ENCODE assay signal across 8 cellular contexts in the genomic region with DNA sequence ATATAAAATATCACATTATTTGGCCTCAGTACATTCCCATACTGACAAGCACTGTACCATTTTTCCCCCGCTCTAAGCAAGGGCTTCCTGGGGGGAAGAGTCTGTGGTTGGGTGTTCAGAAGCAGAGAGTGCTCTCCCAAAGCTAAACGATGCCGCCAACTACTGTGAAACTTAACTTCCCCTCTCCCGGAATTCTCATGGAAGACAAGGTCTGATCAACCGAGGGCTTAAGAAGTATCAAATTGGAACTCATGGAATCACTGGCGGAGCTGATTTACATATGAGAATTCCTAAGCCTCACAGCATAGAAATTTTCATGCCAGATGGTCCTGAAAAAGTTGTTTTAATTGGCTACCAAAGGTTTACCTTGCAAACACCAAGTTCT. TPM values are rescaled to one million over a fixed set of nuclear protein-coding genes. Genes with fewer than 3 reads are reported as not detected.
DNase-seq lines count a peak whose midpoint lies in the region; ATAC-seq and TF ChIP-seq lines count a peak whose summit lies in the region.

No MANE protein-coding gene starts in this region.

- no peak overlapping the region for H2AK5ac ChIP-seq in trophoblast cell (ENCODE audit: low read length)

- peak; percentile 51 for DNase-seq in NCI-H2171 treated with DMSO at 0.1 percent for 48 hours (lab: John Stamatoyannopoulos, UW)
- no peak for DNase-seq in NCI-H2171 (lab: John Stamatoyannopoulos, UW)
- DNase-seq in trophoblast cell = no peak
- DNase-seq in GDM1 (lab: John Stamatoyannopoulos, UW) = no peak

- H2BK12ac ChIP-seq in trophoblast cell (ENCODE audit: low read length) = no peak overlapping the region

- no peak overlapping the region for H3K4ac ChIP-seq in trophoblast cell (ENCODE audit: low read depth, low read length)

- no peak for TF ChIP-seq EP300 in gastroesophageal sphincter (IDR thresholded peaks at IDR 0.05)

- WGBS in gastroesophageal sphincter (ENCODE audit: low coverage in 1 of 2), 2 donors = 18 to 23% methylated on average over 5 to 6 of the region's 6 CpGs
- no CpG with 5 or more reads among the region's 6 CpGs for WGBS in trophoblast cell (ENCODE audit: extremely low coverage, insufficient coverage, insufficient read length)

- no peaks in the 10 kb centered on the region for H3K27me3 ChIP-seq in gastroesophageal sphincter
- H3K27me3 ChIP-seq in trophoblast cell (ENCODE audit: insufficient read depth, low read length) = no peaks in the 10 kb centered on the region

- peak overlapping the region; percentile 64 to 94 (median 94) for H3K27ac ChIP-seq in gastroesophageal sphincter
- no peak overlapping the region for H3K27ac ChIP-seq in trophoblast cell (ENCODE audit: low read depth, low read length)

- peak overlapping the region; percentile 63 for H4K12ac ChIP-seq in trophoblast cell (ENCODE audit: low read depth, low read length)

- H3K18ac ChIP-seq in trophoblast cell (ENCODE audit: low read length) = no peak overlapping the region

- H3K36me3 ChIP-seq in gastroesophageal sphincter = peaks cover 0 to 3% of the 10 kb centered on the region in 2 donors
- no peaks in the 10 kb centered on the region for H3K36me3 ChIP-seq in trophoblast cell (ENCODE audit: control insufficient read depth in 1 of 2, insufficient read depth in 2 of 2, low read length in 2 of 2)

- H4K91ac ChIP-seq in trophoblast cell (ENCODE audit: low read depth, low read length) = peak overlapping the region; percentile 19

- ATAC-seq in HG03097 (IDR thresholded peaks at IDR 0.05; ENCODE audit: low FRiP score, unreplicated experiment) (peak; percentile 17), gastroesophageal sphincter (peak; percentile 12), GM21529 (IDR thresholded peaks at IDR 0.05; ENCODE audit: unreplicated experiment) (no peak)

- H3K4me1 ChIP-seq in gastroesophageal sphincter (peaks cover 0 to 38% (median 0%) of the 10 kb centered on the region in 3 donors), trophoblast cell (ENCODE audit: control insufficient read depth in 1 of 2, insufficient read depth in 2 of 2, low read length in 2 of 2) (no peaks in the 10 kb centered on the region)

- H3K79me1 ChIP-seq in trophoblast cell (ENCODE audit: low read length) = peaks cover 6% of the 10 kb centered on the region

- no peak for TF ChIP-seq POLR2A in gastroesophageal sphincter (IDR thresholded peaks at IDR 0.05)

- H2BK120ac ChIP-seq in trophoblast cell (ENCODE audit: insufficient read depth, low read length, poor library complexity) = peak overlapping the region; percentile 14

- H3K23ac ChIP-seq in trophoblast cell (ENCODE audit: low read length) = no peak overlapping the region

- H3K9me3 ChIP-seq in gastroesophageal sphincter (no peaks in the 10 kb centered on the region), trophoblast cell (ENCODE audit: insufficient read depth, low read depth, low read length) (peaks cover 6% of the 10 kb centered on the region)

- no peak overlapping the region for H3K14ac ChIP-seq in trophoblast cell (ENCODE audit: low read length)

- TF ChIP-seq CTCF in WI38 (IDR thresholded peaks at IDR 0.05; ENCODE audit: low read depth, low read length) = no peak
- TF ChIP-seq CTCF in gastroesophageal sphincter (IDR thresholded peaks at IDR 0.05) = no peak

- peak overlapping the region; percentile 62 for H4K8ac ChIP-seq in trophoblast cell (ENCODE audit: low read depth, low read length)

- peak overlapping the region; percentile 95 for H2AFZ ChIP-seq in trophoblast cell (ENCODE audit: insufficient read depth, low read length, poor library complexity)

- H3K9ac ChIP-seq in trophoblast cell (ENCODE audit: low read length) = no peak overlapping the region

- H3K79me2 ChIP-seq in trophoblast cell (ENCODE audit: control insufficient read depth, insufficient read depth, low read length, poor library complexity) = peaks cover 8% of the 10 kb centered on the region

- H3K4me2 ChIP-seq in trophoblast cell (ENCODE audit: low read length) = peak overlapping the region; percentile 95

- H3K4me3 ChIP-seq in WI38 (ENCODE audit: low read depth, low read length) (peak overlapping the region; percentile 89), gastroesophageal sphincter (peak overlapping the region; percentile 59 to 78), trophoblast cell (ENCODE audit: low read depth, low read length) (peak overlapping the region; percentile 55)

- no peak overlapping the region for H2BK5ac ChIP-seq in trophoblast cell (ENCODE audit: low read depth, low read length, poor library complexity)

RNA-seq across cellular contexts. Expression of a gene that starts 0.4 kb away (rescaled TPM):
- total RNA-seq in gastroesophageal sphincter = 100 to 1,000 TPM; 106 to 140 (median 118) TPM
- polyA plus RNA-seq in trophoblast cell (2013) = 74.4 and 74.5 TPM in 2 replicates

RNA-seq across cellular contexts. Expression of a gene that starts 54.4 kb away (rescaled TPM):
- not detected for total RNA-seq in gastroesophageal sphincter
- not detected in 2 replicates for polyA plus RNA-seq in trophoblast cell (2013)
